Comparison of ENCODE assay signal across 8 cellular contexts in the genomic region with DNA sequence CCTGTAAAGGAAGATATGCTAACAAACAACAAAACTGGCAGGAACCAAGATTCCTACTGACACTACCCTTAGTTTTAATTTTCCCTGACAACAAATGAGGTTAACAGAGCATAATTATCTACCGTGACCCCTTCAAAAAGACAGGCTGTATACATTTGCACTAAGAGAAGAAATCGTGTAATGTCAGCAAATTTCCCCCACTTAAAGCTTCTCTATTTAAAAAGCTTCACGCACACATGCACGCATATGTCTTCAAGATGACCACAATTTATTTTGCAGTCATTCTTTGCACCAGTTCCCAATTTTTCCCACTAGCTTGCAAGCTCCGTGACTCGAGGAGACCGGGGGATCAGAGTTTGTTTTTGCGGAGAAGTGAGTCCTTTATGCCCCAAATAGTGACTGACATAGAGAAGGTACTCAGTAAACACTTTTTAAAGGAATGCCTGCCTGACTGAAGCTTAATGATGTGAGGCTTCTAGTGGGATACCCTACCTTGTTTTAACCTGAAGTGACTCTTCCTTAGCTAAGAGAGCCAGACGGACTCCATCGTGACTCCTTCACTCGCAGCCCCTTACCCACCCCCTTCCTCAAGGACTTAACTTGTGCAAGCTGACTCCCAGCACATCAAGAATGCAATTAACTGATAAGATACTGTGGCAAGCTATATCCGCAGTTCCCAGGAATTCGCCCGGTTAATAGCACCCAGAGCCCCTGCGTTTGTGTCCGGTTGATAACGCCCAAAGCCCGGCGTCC. TPM values are rescaled to one million over a fixed set of nuclear protein-coding genes. Genes with fewer than 3 reads are reported as not detected.
A peak's percentile ranks its signal among the peaks of the same experiment; 100 is the strongest.
DNase-seq lines count a peak whose midpoint lies in the region; ATAC-seq and TF ChIP-seq lines count a peak whose summit lies in the region.

No MANE protein-coding gene starts in this region.

- intact Hi-C loops in activated T-helper 1 cell treated with anti-CD3 and anti-CD28 coated beads, Interleukin-12 subunit alpha, Interleukin-12 subunit beta, Interleukin-2, Interleukin-4 antibody, amounts not matched to agents 30 ng/mL and 10 ng/mL and 1 ng/mL, durations not matched to agents 14 hours and 24 hours and 36 hours (cut with micrococcal nuclease), result loop anchor here (2.0 to 10.0 kb wide), 3 partner anchors 268 to 1144 kb away; a partner anchor contains a TSS

- H3K36me3 Mint-ChIP-seq in activated T-helper 1 cell treated with anti-CD3 and anti-CD28 coated beads, Interleukin-12 subunit alpha, Interleukin-12 subunit beta, Interleukin-2, Interleukin-4 antibody, amounts not matched to agents 30 ng/mL and 10 ng/mL and 1 ng/mL, durations not matched to agents 14 hours and 24 hours and 36 hours (ENCODE audit: low read depth), result peaks cover 2% of the 10 kb centered on the region
- no peaks in the 10 kb centered on the region for H3K36me3 Mint-ChIP-seq in glutamatergic neuron (ENCODE audit: unreplicated experiment)

- no peak for TF ChIP-seq CTCF in glutamatergic neuron (IDR thresholded peaks at IDR 0.05; ENCODE audit: partially characterized antibody, unreplicated experiment)

- H3K4me1 Mint-ChIP-seq in activated T-helper 1 cell treated with anti-CD3 and anti-CD28 coated beads, Interleukin-12 subunit alpha, Interleukin-12 subunit beta, Interleukin-2, Interleukin-4 antibody, amounts not matched to agents 30 ng/mL and 10 ng/mL and 1 ng/mL, durations not matched to agents 14 hours and 24 hours and 36 hours (ENCODE audit: low read depth), result peaks cover 32% of the 10 kb centered on the region
- peaks cover 18% of the 10 kb centered on the region for H3K4me1 Mint-ChIP-seq in glutamatergic neuron (ENCODE audit: low read depth, unreplicated experiment)

- peaks cover 4% of the 10 kb centered on the region for H3K27me3 Mint-ChIP-seq in activated T-helper 1 cell treated with anti-CD3 and anti-CD28 coated beads, Interleukin-12 subunit alpha, Interleukin-12 subunit beta, Interleukin-2, Interleukin-4 antibody, amounts not matched to agents 30 ng/mL and 10 ng/mL and 1 ng/mL, durations not matched to agents 14 hours and 24 hours and 36 hours (ENCODE audit: insufficient read depth)
- H3K27me3 Mint-ChIP-seq in glutamatergic neuron (ENCODE audit: unreplicated experiment), result peaks cover 9% of the 10 kb centered on the region

- H3K27ac Mint-ChIP-seq in activated T-helper 1 cell treated with anti-CD3 and anti-CD28 coated beads, Interleukin-12 subunit alpha, Interleukin-12 subunit beta, Interleukin-2, Interleukin-4 antibody, amounts not matched to agents 30 ng/mL and 10 ng/mL and 1 ng/mL, durations not matched to agents 14 hours and 24 hours and 36 hours, result peak overlapping the region; percentile 95
- H3K27ac Mint-ChIP-seq in glutamatergic neuron (ENCODE audit: unreplicated experiment), result peak overlapping the region; percentile 100

- DNase-seq in DMS79 (lab: John Stamatoyannopoulos, UW), result peak; percentile 3
- DNase-seq in LHCN-M2 (ENCODE audit: low read depth), result peak; percentile 37
- no peak for DNase-seq in activated T-helper 1 cell treated with anti-CD3 and anti-CD28 coated beads, Interleukin-12 subunit alpha, Interleukin-12 subunit beta, Interleukin-2, Interleukin-4 antibody, amounts not matched to agents 30 ng/mL and 10 ng/mL and 1 ng/mL, durations not matched to agents 14 hours and 24 hours and 36 hours (ENCODE audit: low spot score)
- no peak for DNase-seq in glutamatergic neuron
- DNase-seq in putamen (ENCODE audit: low spot score), result peak; percentile 48
- DNase-seq in NCI-H1048 (lab: John Stamatoyannopoulos, UW), result no peak
- DNase-seq in GM19238 (ENCODE audit: insufficient read length, low spot score), result no peak

- H3K9me3 Mint-ChIP-seq in activated T-helper 1 cell treated with anti-CD3 and anti-CD28 coated beads, Interleukin-12 subunit alpha, Interleukin-12 subunit beta, Interleukin-2, Interleukin-4 antibody, amounts not matched to agents 30 ng/mL and 10 ng/mL and 1 ng/mL, durations not matched to agents 14 hours and 24 hours and 36 hours, result no peaks in the 10 kb centered on the region
- peaks cover 12% of the 10 kb centered on the region for H3K9me3 Mint-ChIP-seq in glutamatergic neuron (ENCODE audit: unreplicated experiment)

- H3K4me3 Mint-ChIP-seq in activated T-helper 1 cell treated with anti-CD3 and anti-CD28 coated beads, Interleukin-12 subunit alpha, Interleukin-12 subunit beta, Interleukin-2, Interleukin-4 antibody, amounts not matched to agents 30 ng/mL and 10 ng/mL and 1 ng/mL, durations not matched to agents 14 hours and 24 hours and 36 hours, result peak overlapping the region; percentile 83
- peak overlapping the region; percentile 95 for H3K4me3 Mint-ChIP-seq in glutamatergic neuron (ENCODE audit: unreplicated experiment)

- ATAC-seq in HG03095 (IDR thresholded peaks at IDR 0.05; ENCODE audit: unreplicated experiment), result no peak

RNA-seq across cellular contexts. Expression of a gene that starts 9.3 kb away (rescaled TPM):
- total RNA-seq in LHCN-M2 (2014; rRNA removed) (28.8 and 30.1 TPM in 2 replicates), glutamatergic neuron (ENCODE audit: unreplicated experiment) (28.1 TPM)
- polyA plus RNA-seq in LHCN-M2 (2012), result 36.4 TPM
- total RNA-seq in activated T-helper 1 cell treated with anti-CD3 and anti-CD28 coated beads, Interleukin-12 subunit alpha, Interleukin-12 subunit beta, Interleukin-2, Interleukin-4 antibody, amounts not matched to agents 30 ng/mL and 10 ng/mL and 1 ng/mL, durations not matched to agents 14 hours and 24 hours and 36 hours, result 30.2 and 34.8 TPM in 2 replicates

RNA-seq across cellular contexts. Expression of a gene that starts 19.0 kb away (rescaled TPM):
- total RNA-seq in LHCN-M2 (2014; rRNA removed) (150 and 160 TPM in 2 replicates), glutamatergic neuron (ENCODE audit: unreplicated experiment) (14.0 TPM)
- polyA plus RNA-seq in LHCN-M2 (2012), result 127 TPM
- total RNA-seq in activated T-helper 1 cell treated with anti-CD3 and anti-CD28 coated beads, Interleukin-12 subunit alpha, Interleukin-12 subunit beta, Interleukin-2, Interleukin-4 antibody, amounts not matched to agents 30 ng/mL and 10 ng/mL and 1 ng/mL, durations not matched to agents 14 hours and 24 hours and 36 hours, result 33.7 and 34.9 TPM in 2 replicates

Comparison
In these comparisons a context has a peak if more than half of its experiments do, and no peak if none do; other contexts are left out.
1. DNase-seq: peak in DMS79 (single experiment), LHCN-M2 (single experiment) and putamen (single experiment); none in activated T-helper 1 cell treated with anti-CD3 and anti-CD28 coated beads, Interleukin-12 subunit alpha, Interleukin-12 subunit beta, Interleukin-2, Interleukin-4 antibody, amounts not matched to agents 30 ng/mL and 10 ng/mL and 1 ng/mL, durations not matched to agents 14 hours and 24 hours and 36 hours (single experiment), glutamatergic neuron (single experiment), NCI-H1048 (single experiment) and GM19238 (single experiment).